Comparison of ENCODE assay signal across 8 cellular contexts in genomic region chr2:25877431-25878360, GRCh38. TPM values are rescaled to one million over a fixed set of nuclear protein-coding genes. Genes with fewer than 3 reads are reported as not detected.
DNase-seq lines count a peak whose midpoint lies in the region; ATAC-seq and TF ChIP-seq lines count a peak whose summit lies in the region.

No MANE protein-coding gene starts in this region.

- no peaks in the 10 kb centered on the region for H3K36me3 Mint-ChIP-seq in natural killer cell

- ATAC-seq in GM21390 (IDR thresholded peaks at IDR 0.05; ENCODE audit: unreplicated experiment) (peak; percentile 51), PC-3 (peak; percentile 31), natural killer cell (peak; percentile 29 to 31 (median 29))

- peak overlapping the region; percentile 84 for H3K4me2 ChIP-seq in PC-3 (ENCODE audit: low read length)
- peak overlapping the region; percentile 26 for H3K4me2 ChIP-seq in fibroblast of lung (ENCODE audit: extremely low read depth, insufficient read depth, low read length)

- H3K4me3 ChIP-seq in HUES64 (ENCODE audit: low read length) (peak overlapping the region; percentile 98), PC-3 (ENCODE audit: low read length) (peak overlapping the region; percentile 94), fibroblast of lung (replicated peaks in 1 of 4; ENCODE audit: control extremely low read depth in 1 of 4, insufficient read depth in 1 of 4, low read depth in 3 of 4, low read length in 4 of 4) (peak overlapping the region; percentile 82 to 96 (median 94))

- CTCF ChIA-PET in PC-3 (lab: Charles Lee), result interaction anchor here (0.6 to 1.1 kb wide), 2 partner anchors 26 to 158 kb away, joined by 3 to 4 read pairs; no protein-coding TSS in a partner anchor

- no peaks in the 10 kb centered on the region for H3K27me3 Mint-ChIP-seq in natural killer cell (ENCODE audit: low read depth in 2 of 2)

- POLR2A ChIA-PET in PC-3 (lab: Charles Lee; ENCODE audit: unreplicated experiment), result interaction anchor here (0.6 to 0.9 kb wide), 3 partner anchors 64 to 320 kb away, joined by 4 to 7 read pairs (median 4); no protein-coding TSS in a partner anchor

- H3K4me1 ChIP-seq in HUES64 (ENCODE audit: insufficient read depth, low read length) (peaks cover 4% of the 10 kb centered on the region; the same call in 1 of the 2 replicates), PC-3 (ENCODE audit: insufficient read depth, low read length) (peaks cover 19% of the 10 kb centered on the region), fibroblast of lung (ENCODE audit: control insufficient read depth, extremely low read depth, insufficient read depth, low read length) (peaks cover 4% of the 10 kb centered on the region)

- peak overlapping the region; percentile 97 for H3K4me3 Mint-ChIP-seq in natural killer cell

- H3K79me2 ChIP-seq in PC-3 (ENCODE audit: low read length) (peaks cover 54% of the 10 kb centered on the region), fibroblast of lung (ENCODE audit: control insufficient read depth, insufficient read depth, low read length) (peaks cover 49% of the 10 kb centered on the region)

- H3K9ac ChIP-seq in HUES64 (ENCODE audit: low read depth, low read length), result peak overlapping the region; percentile 95
- peak overlapping the region; percentile 93 for H3K9ac ChIP-seq in PC-3 (ENCODE audit: low read length)
- H3K9ac ChIP-seq in fibroblast of lung (ENCODE audit: insufficient read depth, low read length), result peak overlapping the region; percentile 97

- H3K9me3 ChIP-seq in HUES64 (ENCODE audit: insufficient read depth, low read depth, low read length) (no peaks in the 10 kb centered on the region), PC-3 (ENCODE audit: low read length) (no peaks in the 10 kb centered on the region), fibroblast of lung (ENCODE audit: control insufficient read depth, insufficient read depth, low read depth, low read length) (no peaks in the 10 kb centered on the region)

- H3F3A ChIP-seq in PC-3 (ENCODE audit: low read length, unreplicated experiment), result no peaks in the 10 kb centered on the region

- BruUV-seq in PC-3 (replicated peaks; lab: Mats Ljungman, UMichigan), result TSS peak; percentile 59

- H3K27me3 ChIP-seq in HUES64 (ENCODE audit: insufficient read depth, low read length) (no peaks in the 10 kb centered on the region), PC-3 (ENCODE audit: low read length) (no peaks in the 10 kb centered on the region), fibroblast of lung (ENCODE audit: control insufficient read depth, insufficient read depth, low read length) (no peaks in the 10 kb centered on the region)

- peak overlapping the region; percentile 85 for H2AFZ ChIP-seq in PC-3 (ENCODE audit: low read length)
- H2AFZ ChIP-seq in fibroblast of lung (ENCODE audit: low read length), result peak overlapping the region; percentile 79

- no peaks in the 10 kb centered on the region for H3K9me3 Mint-ChIP-seq in natural killer cell

- TF ChIP-seq CTCF in PC-3 (conservative IDR thresholded peaks at IDR 0.05; ENCODE audit: low read depth, low read length) (no peak), fibroblast of lung (conservative IDR thresholded peaks at IDR 0.05 in 1 of 2, IDR thresholded peaks at IDR 0.05 in 1 of 2; ENCODE audit: low read depth in 1 of 2, low read length in 2 of 2) (no peak), natural killer cell (IDR thresholded peaks at IDR 0.05) (no peak)

- H3K9me2 ChIP-seq in PC-3 (replicated peaks; ENCODE audit: low read length), result no peaks in the 10 kb centered on the region

- peak; percentile 37 for DNase-seq in COR-L47 (lab: John Stamatoyannopoulos, UW)
- peak; percentile 53 for DNase-seq in PC-3
- peak; percentile 17 for DNase-seq in activated T-helper 1 cell treated with Interleukin-2 at 50 U/mL for 16 hours (ENCODE audit: low read depth)
- peak; percentile 59 to 60 for DNase-seq in fibroblast of lung (ENCODE audit: low read depth in 2 of 2)
- DNase-seq in natural killer cell, result peak; percentile 38
- peak; percentile 55 to 68 (median 58) for DNase-seq in stimulated activated naive CD4-positive, alpha-beta T cell (lab: John Stamatoyannopoulos, UW)

- 0 out of 2 replicates have a peak, but pooled peaks cover 8% of the 10 kb centered on the region for H4K20me1 ChIP-seq in PC-3 (ENCODE audit: low read length)
- no peaks in the 10 kb centered on the region for H4K20me1 ChIP-seq in fibroblast of lung (ENCODE audit: control insufficient read depth, extremely low read depth, insufficient read depth, low read length)

- peaks cover 11% of the 10 kb centered on the region for H3K36me3 ChIP-seq in HUES64 (ENCODE audit: insufficient read depth, low read length)
- H3K36me3 ChIP-seq in PC-3 (ENCODE audit: low read depth, low read length), result no peaks in the 10 kb centered on the region
- H3K36me3 ChIP-seq in fibroblast of lung (ENCODE audit: control insufficient read depth, insufficient read depth, low read length), result no peaks in the 10 kb centered on the region

- H3K4me1 Mint-ChIP-seq in natural killer cell, result peaks cover 35 to 42% of the 10 kb centered on the region in 2 donors

- intact Hi-C loops in PC-3 (cut with micrococcal nuclease) (loop anchor here (10.0 kb wide), 1 partner anchor 207 kb away; no protein-coding TSS in a partner anchor), natural killer cell (cut with micrococcal nuclease) (loop anchor here (2.0 to 10.0 kb wide), 7 partner anchors 25 to 905 kb away; partner anchors contain the start of genes ADGRF3, DNAJC27, DTNB and RAB10)

- peak overlapping the region; percentile 95 to 98 for H3K27ac Mint-ChIP-seq in natural killer cell

- H3K27ac ChIP-seq in HUES64 (ENCODE audit: low read depth, low read length), result peak overlapping the region; percentile 92
- peak overlapping the region; percentile 79 for H3K27ac ChIP-seq in PC-3 (ENCODE audit: low read length)
- H3K27ac ChIP-seq in fibroblast of lung (ENCODE audit: insufficient read depth, low read length), result peak overlapping the region; percentile 92

- WGBS in HUES64, result under 1% methylated on average over 64 of the region's 64 CpGs

RNA-seq across cellular contexts. Expression of gene ASXL2, which starts 0.6 kb away (rescaled TPM):
- 13.3 TPM for polyA plus RNA-seq in HUES64 (2013, experiment 1 of 2)
- polyA plus RNA-seq in HUES64 (2013, experiment 2 of 2), result 13.8 TPM
- total RNA-seq in PC-3 (2014; rRNA removed), result 11.5 and 18.7 TPM in 2 replicates
- 4.6 and 5.9 TPM in 2 replicates for total RNA-seq in fibroblast of lung
- 16.6 and 20.7 TPM in 2 replicates for polyA plus RNA-seq in fibroblast of lung
- polyA plus RNA-seq in fibroblast of lung (2012), result 7.8 and 14.1 TPM in 2 replicates
- 15.0 and 18.1 TPM in 2 replicates for polyA minus RNA-seq in fibroblast of lung (ENCODE audit: low replicate concordance)
- total RNA-seq in natural killer cell, result 10 to 100 TPM; 27.7 to 32.6 (median 27.8) TPM

Comparison
In these comparisons a context has a peak if more than half of its experiments do, and no peak if none do; other contexts are left out.
1. Peak in every context shown above with its lines: DNase-seq, ATAC-seq, H3K4me3 ChIP-seq and H3K27ac ChIP-seq.